ENCODE assay signal across 30 cellular contexts in the genomic region with DNA sequence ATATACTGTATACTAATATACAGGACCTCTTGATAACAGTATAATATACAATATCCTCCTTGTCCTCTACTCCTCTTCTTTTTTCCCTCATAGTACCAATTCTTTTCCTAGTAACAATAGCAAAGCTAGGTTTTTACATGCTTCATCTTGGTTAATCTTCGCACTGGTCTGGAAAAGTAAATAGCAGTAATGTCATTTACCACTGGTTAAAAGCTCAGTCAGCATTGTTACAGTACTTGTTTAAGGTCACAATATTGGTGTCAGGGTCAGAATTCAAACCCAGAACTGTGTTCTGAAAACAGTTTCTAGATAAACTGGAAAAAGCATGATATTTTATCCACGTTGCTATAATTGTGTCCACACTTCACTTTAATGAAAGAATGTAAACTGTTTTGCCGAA.
"Had no signal": no experiment of that assay in that cellular context is flagged by ENCODE, and none has a peak within 500 bp of the region (broad histone marks: within the 10 kb centered on the region; RNA-seq: fewer than 3 reads in every experiment).

No MANE protein-coding gene starts in this region.

- H3K4me1 ChIP-seq: ascending aorta had no signal

- H3K4me3 ChIP-seq: ascending aorta had no signal

- ATAC-seq: activated CD4-positive, alpha-beta T cell treated with anti-CD3 and anti-CD28 coated beads for 36 hours; activated CD4-positive, CD25-positive, alpha-beta regulatory T cell treated with anti-CD3 and anti-CD28 coated beads, Interleukin-2, amount 50 U/mL, for 24 hours; activated CD8-positive, alpha-beta memory T cell treated with anti-CD3 and anti-CD28 coated beads, Interleukin-2, amount 10 ng/mL, durations not matched to agents 7 days and 5 days; activated CD8-positive, alpha-beta T cell treated with anti-CD3 and anti-CD28 coated beads, Interleukin-2, amount 10 ng/mL, durations not matched to agents 7 days and 5 days; activated naive CD8-positive, alpha-beta T cell treated with anti-CD3 and anti-CD28 coated beads, Interleukin-2, amount 50 U/mL, for 24 hours; WTC11 had no signal

- H3K36me3 ChIP-seq: ascending aorta, WERI-Rb-1 had no signal

- DNase-seq: activated CD4-positive, alpha-beta memory T cell treated with anti-CD3 and anti-CD28 coated beads, Interleukin-2, amount 10 ng/mL, durations not matched to agents 7 days and 5 days; activated CD4-positive, alpha-beta T cell treated with anti-CD3 and anti-CD28 coated beads for 1 hour; activated CD4-positive, alpha-beta T cell treated with anti-CD3 and anti-CD28 coated beads for 36 hours; activated CD4-positive, alpha-beta T cell treated with anti-CD3 and anti-CD28 coated beads for 48 hours; activated CD4-positive, alpha-beta T cell treated with anti-CD3 and anti-CD28 coated beads, Interleukin-2, amount 10 ng/mL, durations not matched to agents 7 days and 5 days; activated CD4-positive, alpha-beta T cell treated with anti-CD3 and anti-CD28 coated beads, Interleukin-2, amount 50 U/mL, for 48 hours; activated CD4-positive, CD25-positive, alpha-beta regulatory T cell; activated CD8-positive, alpha-beta memory T cell treated with anti-CD3 and anti-CD28 coated beads for 24 hours; activated CD8-positive, alpha-beta memory T cell treated with anti-CD3 and anti-CD28 coated beads, Interleukin-2, amount 10 ng/mL, durations not matched to agents 7 days and 5 days; activated CD8-positive, alpha-beta memory T cell treated with anti-CD3 and anti-CD28 coated beads, Interleukin-2, amount 50 U/mL, for 48 hours; activated CD8-positive, alpha-beta T cell treated with anti-CD3 and anti-CD28 coated beads, Interleukin-2, amount 10 ng/mL, durations not matched to agents 7 days and 5 days; activated effector memory CD4-positive, alpha-beta T cell treated with Interleukin-2 at 50 U/mL for 16 hours; activated gamma-delta T cell; activated naive CD4-positive, alpha-beta T cell treated with anti-CD3 and anti-CD28 coated beads, Interleukin-2, amount 10 ng/mL, durations not matched to agents 7 days and 5 days; activated naive CD4-positive, alpha-beta T cell treated with Interleukin-2 at 50 U/mL for 16 hours; activated naive CD8-positive, alpha-beta T cell treated with anti-CD3 and anti-CD28 coated beads, Interleukin-2, amount 10 ng/mL, durations not matched to agents 7 days and 5 days; activated naive CD8-positive, alpha-beta T cell treated with anti-CD3 and anti-CD28 coated beads, Interleukin-2, amount 50 U/mL, for 24 hours; activated T-cell treated with anti-CD3 and anti-CD28 coated beads, Interleukin-2, amount 50 U/mL, for 24 hours; activated T-cell treated with anti-CD3 and anti-CD28 coated beads, Interleukin-2, amount 50 U/mL, for 48 hours; amygdala; anterior cingulate cortex; central memory CD4-positive, alpha-beta T cell; T-helper 1 cell; T-helper 2 cell; T-helper 9 cell; WERI-Rb-1 had no signal

- H3K27ac ChIP-seq: ascending aorta, WERI-Rb-1 had no signal

- H3K27me3 ChIP-seq: ascending aorta had no signal

- FAIRE-seq: TTC549 had no signal

- H3K9me3 ChIP-seq: ascending aorta had no signal
